In the genomic region with DNA sequence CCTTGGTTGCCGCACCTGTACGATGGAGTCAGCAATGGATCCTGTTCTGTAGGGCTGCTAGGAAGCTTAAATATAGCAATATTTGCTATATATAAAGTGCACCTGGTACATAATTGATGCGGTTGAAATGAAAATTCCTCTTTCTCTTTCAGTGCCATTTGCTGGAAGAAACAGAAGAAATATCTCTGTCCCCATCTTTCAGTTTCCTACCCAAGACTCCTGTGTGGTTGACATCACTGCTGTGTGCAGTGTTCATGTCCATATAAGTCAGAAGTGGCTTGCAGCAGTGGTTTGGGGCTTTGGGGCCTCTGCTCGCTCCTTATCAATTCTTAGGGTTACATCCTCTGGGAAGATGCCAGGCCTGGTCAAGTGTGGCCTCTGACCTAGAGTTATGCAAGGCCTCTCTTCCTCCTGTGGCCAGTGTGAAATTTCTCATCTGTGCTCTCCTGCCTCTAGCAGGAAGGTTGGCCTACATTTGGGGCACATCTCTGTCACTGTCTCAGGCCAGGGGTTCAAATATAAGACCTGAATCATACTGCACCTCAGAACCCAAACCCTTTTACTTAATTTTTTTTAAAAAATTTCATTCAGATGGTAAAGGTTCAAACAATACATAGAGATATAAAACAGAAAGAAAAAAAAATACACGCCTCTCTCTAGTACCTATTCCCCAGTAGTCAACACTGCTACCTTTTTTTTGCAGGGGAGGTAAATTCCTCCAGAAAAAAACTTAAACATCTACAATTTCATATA, we compare ENCODE assay signal across 1 cellular context.
A peak's percentile ranks its signal among the peaks of the same experiment; 100 is the strongest.
TF ChIP-seq lines count a peak whose summit lies in the region.

No MANE protein-coding gene starts in this region.

TF ChIP-seq in GM12878, 131 proteins besides CTCF, POLR2A, EP300 and RAD21 (continued from another document and continues in another):
- TF ChIP-seq POU2F2 (IDR thresholded peaks at IDR 0.05; ENCODE audit: borderline replicate concordance, low read depth, low read length) (no peak), ESRRA (IDR thresholded peaks at IDR 0.05; ENCODE audit: low read length) (no peak), STAT3 (IDR thresholded peaks at IDR 0.05; ENCODE audit: low read depth, low read length) (0 out of 2 replicates have a peak, but pooled peaks have one; percentile 45), NR2F1 (conservative IDR thresholded peaks at IDR 0.05) (peak; percentile 87), DPF2 (IDR thresholded peaks at IDR 0.05) (0 out of 2 replicates have a peak, but pooled peaks have one; percentile 26), NFYA (IDR thresholded peaks at IDR 0.05; ENCODE audit: borderline replicate concordance, low read depth, low read length) (no peak), MEF2A (IDR thresholded peaks at IDR 0.05; ENCODE audit: insufficient read depth, low read depth, low read length) (peak; percentile 71; the same call in 1 of the 2 replicates), TARDBP (IDR thresholded peaks at IDR 0.05; ENCODE audit: borderline replicate concordance) (no peak), ETV6 (conservative IDR thresholded peaks at IDR 0.05 in 1 of 2, IDR thresholded peaks at IDR 0.05 in 1 of 2; ENCODE audit: borderline replicate concordance in 1 of 2, low read depth in 1 of 2) (peak in 1 of 2 experiments; percentile 84; a peak in 2 of 4 replicates), IKZF2 (IDR thresholded peaks at IDR 0.05) (peak; percentile 83 to 93), FOXM1 (IDR thresholded peaks at IDR 0.05; ENCODE audit: low read depth, low read length) (peak; percentile 62; the same call in 1 of the 2 replicates), YBX1 (IDR thresholded peaks at IDR 0.05) (no peak), ZNF217 (IDR thresholded peaks at IDR 0.05) (no peak), KDM1A (IDR thresholded peaks at IDR 0.05; ENCODE audit: borderline replicate concordance) (no peak), CHD4 (IDR thresholded peaks at IDR 0.05) (no peak), CEBPB (IDR thresholded peaks at IDR 0.05; ENCODE audit: borderline replicate concordance in 1 of 2, low read depth in 2 of 2, low read length in 2 of 2) (0 out of 4 replicates have a peak, but pooled peaks of 1 of the 2 experiments have one; percentile 37), POLR2AphosphoS2 (IDR thresholded peaks at IDR 0.05; ENCODE audit: low read depth, low read length) (no peak), BHLHE40 (IDR thresholded peaks at IDR 0.05; ENCODE audit: borderline replicate concordance in 1 of 2, low read depth in 2 of 2, low read length in 1 of 2) (peak in 1 of 2 experiments; percentile 38; a peak in 1 of 4 replicates), ZNF622 (IDR thresholded peaks at IDR 0.05) (no peak), BCL11A (IDR thresholded peaks at IDR 0.05; ENCODE audit: low read depth, low read length) (no peak), HDAC6 (IDR thresholded peaks at IDR 0.05; ENCODE audit: unreplicated experiment) (no peak), IKZF1 (conservative IDR thresholded peaks at IDR 0.05) (peak; percentile 91), SIN3A (IDR thresholded peaks at IDR 0.05; ENCODE audit: low read depth, low read length) (no peak), BRCA1 (IDR thresholded peaks at IDR 0.05; ENCODE audit: low read depth, low read length) (no peak), SRF (IDR thresholded peaks at IDR 0.05; ENCODE audit: low read depth in 2 of 2, low read length in 2 of 2) (peak in 1 of 2 experiments; percentile 85; a peak in 2 of 4 replicates), SIX5 (IDR thresholded peaks at IDR 0.05; ENCODE audit: low read depth, low read length, severe bottlenecking) (no peak), TCF12 (IDR thresholded peaks at IDR 0.05; ENCODE audit: low read depth, low read length) (0 out of 2 replicates have a peak, but pooled peaks have one; percentile 58)
- TF ChIP-seq, protein P1, sequence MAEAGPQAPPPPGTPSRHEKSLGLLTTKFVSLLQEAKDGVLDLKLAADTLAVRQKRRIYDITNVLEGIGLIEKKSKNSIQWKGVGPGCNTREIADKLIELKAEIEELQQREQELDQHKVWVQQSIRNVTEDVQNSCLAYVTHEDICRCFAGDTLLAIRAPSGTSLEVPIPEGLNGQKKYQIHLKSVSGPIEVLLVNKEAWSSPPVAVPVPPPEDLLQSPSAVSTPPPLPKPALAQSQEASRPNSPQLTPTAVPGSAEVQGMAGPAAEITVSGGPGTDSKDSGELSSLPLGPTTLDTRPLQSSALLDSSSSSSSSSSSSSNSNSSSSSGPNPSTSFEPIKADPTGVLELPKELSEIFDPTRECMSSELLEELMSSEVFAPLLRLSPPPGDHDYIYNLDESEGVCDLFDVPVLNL (IDR thresholded peaks at IDR 0.05; ENCODE audit: low read depth, low read length), result no peak
- TF ChIP-seq, protein P2, sequence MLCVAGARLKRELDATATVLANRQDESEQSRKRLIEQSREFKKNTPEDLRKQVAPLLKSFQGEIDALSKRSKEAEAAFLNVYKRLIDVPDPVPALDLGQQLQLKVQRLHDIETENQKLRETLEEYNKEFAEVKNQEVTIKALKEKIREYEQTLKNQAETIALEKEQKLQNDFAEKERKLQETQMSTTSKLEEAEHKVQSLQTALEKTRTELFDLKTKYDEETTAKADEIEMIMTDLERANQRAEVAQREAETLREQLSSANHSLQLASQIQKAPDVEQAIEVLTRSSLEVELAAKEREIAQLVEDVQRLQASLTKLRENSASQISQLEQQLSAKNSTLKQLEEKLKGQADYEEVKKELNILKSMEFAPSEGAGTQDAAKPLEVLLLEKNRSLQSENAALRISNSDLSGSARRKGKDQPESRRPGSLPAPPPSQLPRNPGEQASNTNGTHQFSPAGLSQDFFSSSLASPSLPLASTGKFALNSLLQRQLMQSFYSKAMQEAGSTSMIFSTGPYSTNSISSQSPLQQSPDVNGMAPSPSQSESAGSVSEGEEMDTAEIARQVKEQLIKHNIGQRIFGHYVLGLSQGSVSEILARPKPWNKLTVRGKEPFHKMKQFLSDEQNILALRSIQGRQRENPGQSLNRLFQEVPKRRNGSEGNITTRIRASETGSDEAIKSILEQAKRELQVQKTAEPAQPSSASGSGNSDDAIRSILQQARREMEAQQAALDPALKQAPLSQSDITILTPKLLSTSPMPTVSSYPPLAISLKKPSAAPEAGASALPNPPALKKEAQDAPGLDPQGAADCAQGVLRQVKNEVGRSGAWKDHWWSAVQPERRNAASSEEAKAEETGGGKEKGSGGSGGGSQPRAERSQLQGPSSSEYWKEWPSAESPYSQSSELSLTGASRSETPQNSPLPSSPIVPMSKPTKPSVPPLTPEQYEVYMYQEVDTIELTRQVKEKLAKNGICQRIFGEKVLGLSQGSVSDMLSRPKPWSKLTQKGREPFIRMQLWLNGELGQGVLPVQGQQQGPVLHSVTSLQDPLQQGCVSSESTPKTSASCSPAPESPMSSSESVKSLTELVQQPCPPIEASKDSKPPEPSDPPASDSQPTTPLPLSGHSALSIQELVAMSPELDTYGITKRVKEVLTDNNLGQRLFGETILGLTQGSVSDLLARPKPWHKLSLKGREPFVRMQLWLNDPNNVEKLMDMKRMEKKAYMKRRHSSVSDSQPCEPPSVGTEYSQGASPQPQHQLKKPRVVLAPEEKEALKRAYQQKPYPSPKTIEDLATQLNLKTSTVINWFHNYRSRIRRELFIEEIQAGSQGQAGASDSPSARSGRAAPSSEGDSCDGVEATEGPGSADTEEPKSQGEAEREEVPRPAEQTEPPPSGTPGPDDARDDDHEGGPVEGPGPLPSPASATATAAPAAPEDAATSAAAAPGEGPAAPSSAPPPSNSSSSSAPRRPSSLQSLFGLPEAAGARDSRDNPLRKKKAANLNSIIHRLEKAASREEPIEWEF (IDR thresholded peaks at IDR 0.05; ENCODE audit: insufficient replicate concordance, low read depth, low read length), result no peak
- TF ChIP-seq, protein P3, sequence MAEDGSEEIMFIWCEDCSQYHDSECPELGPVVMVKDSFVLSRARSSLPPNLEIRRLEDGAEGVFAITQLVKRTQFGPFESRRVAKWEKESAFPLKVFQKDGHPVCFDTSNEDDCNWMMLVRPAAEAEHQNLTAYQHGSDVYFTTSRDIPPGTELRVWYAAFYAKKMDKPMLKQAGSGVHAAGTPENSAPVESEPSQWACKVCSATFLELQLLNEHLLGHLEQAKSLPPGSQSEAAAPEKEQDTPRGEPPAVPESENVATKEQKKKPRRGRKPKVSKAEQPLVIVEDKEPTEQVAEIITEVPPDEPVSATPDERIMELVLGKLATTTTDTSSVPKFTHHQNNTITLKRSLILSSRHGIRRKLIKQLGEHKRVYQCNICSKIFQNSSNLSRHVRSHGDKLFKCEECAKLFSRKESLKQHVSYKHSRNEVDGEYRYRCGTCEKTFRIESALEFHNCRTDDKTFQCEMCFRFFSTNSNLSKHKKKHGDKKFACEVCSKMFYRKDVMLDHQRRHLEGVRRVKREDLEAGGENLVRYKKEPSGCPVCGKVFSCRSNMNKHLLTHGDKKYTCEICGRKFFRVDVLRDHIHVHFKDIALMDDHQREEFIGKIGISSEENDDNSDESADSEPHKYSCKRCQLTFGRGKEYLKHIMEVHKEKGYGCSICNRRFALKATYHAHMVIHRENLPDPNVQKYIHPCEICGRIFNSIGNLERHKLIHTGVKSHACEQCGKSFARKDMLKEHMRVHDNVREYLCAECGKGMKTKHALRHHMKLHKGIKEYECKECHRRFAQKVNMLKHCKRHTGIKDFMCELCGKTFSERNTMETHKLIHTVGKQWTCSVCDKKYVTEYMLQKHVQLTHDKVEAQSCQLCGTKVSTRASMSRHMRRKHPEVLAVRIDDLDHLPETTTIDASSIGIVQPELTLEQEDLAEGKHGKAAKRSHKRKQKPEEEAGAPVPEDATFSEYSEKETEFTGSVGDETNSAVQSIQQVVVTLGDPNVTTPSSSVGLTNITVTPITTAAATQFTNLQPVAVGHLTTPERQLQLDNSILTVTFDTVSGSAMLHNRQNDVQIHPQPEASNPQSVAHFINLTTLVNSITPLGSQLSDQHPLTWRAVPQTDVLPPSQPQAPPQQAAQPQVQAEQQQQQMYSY (CRISPR knock-in tag; IDR thresholded peaks at IDR 0.05), result no peak
- TF ChIP-seq, protein P4, sequence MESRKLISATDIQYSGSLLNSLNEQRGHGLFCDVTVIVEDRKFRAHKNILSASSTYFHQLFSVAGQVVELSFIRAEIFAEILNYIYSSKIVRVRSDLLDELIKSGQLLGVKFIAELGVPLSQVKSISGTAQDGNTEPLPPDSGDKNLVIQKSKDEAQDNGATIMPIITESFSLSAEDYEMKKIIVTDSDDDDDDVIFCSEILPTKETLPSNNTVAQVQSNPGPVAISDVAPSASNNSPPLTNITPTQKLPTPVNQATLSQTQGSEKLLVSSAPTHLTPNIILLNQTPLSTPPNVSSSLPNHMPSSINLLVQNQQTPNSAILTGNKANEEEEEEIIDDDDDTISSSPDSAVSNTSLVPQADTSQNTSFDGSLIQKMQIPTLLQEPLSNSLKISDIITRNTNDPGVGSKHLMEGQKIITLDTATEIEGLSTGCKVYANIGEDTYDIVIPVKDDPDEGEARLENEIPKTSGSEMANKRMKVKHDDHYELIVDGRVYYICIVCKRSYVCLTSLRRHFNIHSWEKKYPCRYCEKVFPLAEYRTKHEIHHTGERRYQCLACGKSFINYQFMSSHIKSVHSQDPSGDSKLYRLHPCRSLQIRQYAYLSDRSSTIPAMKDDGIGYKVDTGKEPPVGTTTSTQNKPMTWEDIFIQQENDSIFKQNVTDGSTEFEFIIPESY (IDR thresholded peaks at IDR 0.05), result no peak
- TF ChIP-seq, protein P5, sequence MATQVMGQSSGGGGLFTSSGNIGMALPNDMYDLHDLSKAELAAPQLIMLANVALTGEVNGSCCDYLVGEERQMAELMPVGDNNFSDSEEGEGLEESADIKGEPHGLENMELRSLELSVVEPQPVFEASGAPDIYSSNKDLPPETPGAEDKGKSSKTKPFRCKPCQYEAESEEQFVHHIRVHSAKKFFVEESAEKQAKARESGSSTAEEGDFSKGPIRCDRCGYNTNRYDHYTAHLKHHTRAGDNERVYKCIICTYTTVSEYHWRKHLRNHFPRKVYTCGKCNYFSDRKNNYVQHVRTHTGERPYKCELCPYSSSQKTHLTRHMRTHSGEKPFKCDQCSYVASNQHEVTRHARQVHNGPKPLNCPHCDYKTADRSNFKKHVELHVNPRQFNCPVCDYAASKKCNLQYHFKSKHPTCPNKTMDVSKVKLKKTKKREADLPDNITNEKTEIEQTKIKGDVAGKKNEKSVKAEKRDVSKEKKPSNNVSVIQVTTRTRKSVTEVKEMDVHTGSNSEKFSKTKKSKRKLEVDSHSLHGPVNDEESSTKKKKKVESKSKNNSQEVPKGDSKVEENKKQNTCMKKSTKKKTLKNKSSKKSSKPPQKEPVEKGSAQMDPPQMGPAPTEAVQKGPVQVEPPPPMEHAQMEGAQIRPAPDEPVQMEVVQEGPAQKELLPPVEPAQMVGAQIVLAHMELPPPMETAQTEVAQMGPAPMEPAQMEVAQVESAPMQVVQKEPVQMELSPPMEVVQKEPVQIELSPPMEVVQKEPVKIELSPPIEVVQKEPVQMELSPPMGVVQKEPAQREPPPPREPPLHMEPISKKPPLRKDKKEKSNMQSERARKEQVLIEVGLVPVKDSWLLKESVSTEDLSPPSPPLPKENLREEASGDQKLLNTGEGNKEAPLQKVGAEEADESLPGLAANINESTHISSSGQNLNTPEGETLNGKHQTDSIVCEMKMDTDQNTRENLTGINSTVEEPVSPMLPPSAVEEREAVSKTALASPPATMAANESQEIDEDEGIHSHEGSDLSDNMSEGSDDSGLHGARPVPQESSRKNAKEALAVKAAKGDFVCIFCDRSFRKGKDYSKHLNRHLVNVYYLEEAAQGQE (IDR thresholded peaks at IDR 0.05; ENCODE audit: low read depth, low read length), result no peak
- TF ChIP-seq, protein P6, sequence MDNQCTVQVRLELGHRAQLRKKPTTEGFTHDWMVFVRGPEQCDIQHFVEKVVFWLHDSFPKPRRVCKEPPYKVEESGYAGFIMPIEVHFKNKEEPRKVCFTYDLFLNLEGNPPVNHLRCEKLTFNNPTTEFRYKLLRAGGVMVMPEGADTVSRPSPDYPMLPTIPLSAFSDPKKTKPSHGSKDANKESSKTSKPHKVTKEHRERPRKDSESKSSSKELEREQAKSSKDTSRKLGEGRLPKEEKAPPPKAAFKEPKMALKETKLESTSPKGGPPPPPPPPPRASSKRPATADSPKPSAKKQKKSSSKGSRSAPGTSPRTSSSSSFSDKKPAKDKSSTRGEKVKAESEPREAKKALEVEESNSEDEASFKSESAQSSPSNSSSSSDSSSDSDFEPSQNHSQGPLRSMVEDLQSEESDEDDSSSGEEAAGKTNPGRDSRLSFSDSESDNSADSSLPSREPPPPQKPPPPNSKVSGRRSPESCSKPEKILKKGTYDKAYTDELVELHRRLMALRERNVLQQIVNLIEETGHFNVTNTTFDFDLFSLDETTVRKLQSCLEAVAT (IDR thresholded peaks at IDR 0.05), result no peak
- TF ChIP-seq, protein P7, sequence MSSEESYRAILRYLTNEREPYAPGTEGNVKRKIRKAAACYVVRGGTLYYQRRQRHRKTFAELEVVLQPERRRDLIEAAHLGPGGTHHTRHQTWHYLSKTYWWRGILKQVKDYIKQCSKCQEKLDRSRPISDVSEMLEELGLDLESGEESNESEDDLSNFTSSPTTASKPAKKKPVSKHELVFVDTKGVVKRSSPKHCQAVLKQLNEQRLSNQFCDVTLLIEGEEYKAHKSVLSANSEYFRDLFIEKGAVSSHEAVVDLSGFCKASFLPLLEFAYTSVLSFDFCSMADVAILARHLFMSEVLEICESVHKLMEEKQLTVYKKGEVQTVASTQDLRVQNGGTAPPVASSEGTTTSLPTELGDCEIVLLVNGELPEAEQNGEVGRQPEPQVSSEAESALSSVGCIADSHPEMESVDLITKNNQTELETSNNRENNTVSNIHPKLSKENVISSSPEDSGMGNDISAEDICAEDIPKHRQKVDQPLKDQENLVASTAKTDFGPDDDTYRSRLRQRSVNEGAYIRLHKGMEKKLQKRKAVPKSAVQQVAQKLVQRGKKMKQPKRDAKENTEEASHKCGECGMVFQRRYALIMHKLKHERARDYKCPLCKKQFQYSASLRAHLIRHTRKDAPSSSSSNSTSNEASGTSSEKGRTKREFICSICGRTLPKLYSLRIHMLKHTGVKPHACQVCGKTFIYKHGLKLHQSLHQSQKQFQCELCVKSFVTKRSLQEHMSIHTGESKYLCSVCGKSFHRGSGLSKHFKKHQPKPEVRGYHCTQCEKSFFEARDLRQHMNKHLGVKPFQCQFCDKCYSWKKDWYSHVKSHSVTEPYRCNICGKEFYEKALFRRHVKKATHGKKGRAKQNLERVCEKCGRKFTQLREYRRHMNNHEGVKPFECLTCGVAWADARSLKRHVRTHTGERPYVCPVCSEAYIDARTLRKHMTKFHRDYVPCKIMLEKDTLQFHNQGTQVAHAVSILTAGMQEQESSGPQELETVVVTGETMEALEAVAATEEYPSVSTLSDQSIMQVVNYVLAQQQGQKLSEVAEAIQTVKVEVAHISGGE (CRISPR knock-in tag; IDR thresholded peaks at IDR 0.05), result no peak
